Comparison of ENCODE assay signal across 9 cellular contexts in genomic region chr15:33278816-33279612, GRCh38. TPM values are rescaled to one million over a fixed set of nuclear protein-coding genes. Genes with fewer than 3 reads are reported as not detected.
A peak's percentile ranks its signal among the peaks of the same experiment; 100 is the strongest.
DNase-seq lines count a peak whose midpoint lies in the region; TF ChIP-seq lines count a peak whose summit lies in the region.
"Had no signal": no experiment of that assay in that cellular context is flagged by ENCODE, and none has a peak within 500 bp of the region (broad histone marks: within the 10 kb centered on the region; RNA-seq: fewer than 3 reads in every experiment).

No MANE protein-coding gene starts in this region.

- DNase-seq in HFF-Myc (ENCODE audit: extremely low read depth, low read depth), result peak; percentile 84
- DNase-seq in SK-MEL-5 (ENCODE audit: low read depth, low spot score), result peak; percentile 64
- DNase-seq in fibroblast of the conjunctiva (ENCODE audit: low read depth), result peak; percentile 49
- peak; percentile 22 to 30 for DNase-seq in thyroid gland
- no peak for DNase-seq in NCI-H146 treated with DMSO at 0.1 percent for 48 hours (lab: John Stamatoyannopoulos, UW; ENCODE audit: unreplicated experiment)
- DNase-seq in CD4-positive, alpha-beta memory T cell, result no peak
- DNase-seq in mucosa of gallbladder (ENCODE audit: low spot score), result no peak
- DNase-seq: NCI-H1436 had no signal

- 65 to 77% methylated on average over 3 to 4 of the region's 4 CpGs for WGBS in thyroid gland, 2 donors

- no peak overlapping the region for H3K27ac ChIP-seq in thyroid gland
- H3K27ac ChIP-seq in CD4-positive, alpha-beta memory T cell (ENCODE audit: low read depth, low read length), result no peak overlapping the region

- no peak overlapping the region for H3K27ac Mint-ChIP-seq in CD4-positive, alpha-beta memory T cell

- H3K4me3 ChIP-seq in HFF-Myc (replicated peaks; ENCODE audit: low read depth, low read length), result no peak overlapping the region
- H3K4me3 ChIP-seq in thyroid gland (replicated peaks in 1 of 3), result no peak overlapping the region
- no peak overlapping the region for H3K4me3 ChIP-seq in CD4-positive, alpha-beta memory T cell (ENCODE audit: low read length in 2 of 2)

- H3K36me3 Mint-ChIP-seq in CD4-positive, alpha-beta memory T cell, result no peaks in the 10 kb centered on the region

- no peak for TF ChIP-seq POLR2A in thyroid gland (IDR thresholded peaks at IDR 0.05)

- CTCF ChIA-PET in CD4-positive, alpha-beta memory T cell (lab: Charles Lee; ENCODE audit: partially characterized antibody), result no interaction called here

- H3K4me1 Mint-ChIP-seq in CD4-positive, alpha-beta memory T cell, result peaks cover 0 to 4% (median 1%) of the 10 kb centered on the region in 4 donors

- POLR2A ChIA-PET in CD4-positive, alpha-beta memory T cell (lab: Charles Lee; ENCODE audit: partially characterized antibody), result no interaction called here

- H3K4me3 Mint-ChIP-seq in CD4-positive, alpha-beta memory T cell, result no peak overlapping the region

- no peaks in the 10 kb centered on the region for H3K9me3 ChIP-seq in thyroid gland
- H3K9me3 ChIP-seq in CD4-positive, alpha-beta memory T cell (ENCODE audit: control insufficient read depth in 1 of 2, low read length in 2 of 2), result no peaks in the 10 kb centered on the region

- H3K9me3 Mint-ChIP-seq in CD4-positive, alpha-beta memory T cell, result peaks cover 0 to 13% (median 8%) of the 10 kb centered on the region in 8 donors

- H3K27me3 ChIP-seq in thyroid gland, result no peaks in the 10 kb centered on the region
- no peaks in the 10 kb centered on the region for H3K27me3 ChIP-seq in CD4-positive, alpha-beta memory T cell (ENCODE audit: insufficient read depth, low read length)

- intact Hi-C loops in thyroid gland (cut with DNase I), result no loop called here
- intact Hi-C loops in CD4-positive, alpha-beta memory T cell (cut with micrococcal nuclease), result no loop called here

- TF ChIP-seq CTCF in HFF-Myc (IDR thresholded peaks at IDR 0.05; ENCODE audit: low read depth, low read length, missing control alignments), result peak; percentile 15
- TF ChIP-seq CTCF in thyroid gland (IDR thresholded peaks at IDR 0.05), result no peak

- peaks cover 11 to 21% of the 10 kb centered on the region in 2 donors for H3K4me1 ChIP-seq in thyroid gland
- H3K4me1 ChIP-seq in CD4-positive, alpha-beta memory T cell (ENCODE audit: insufficient read depth, low read length), result no peaks in the 10 kb centered on the region

- in situ Hi-C loops in SK-MEL-5 (cut with HindIII; ENCODE audit: low pct_unique_long_range_greater_than_20kb, low sequenced_read_pairs), result no loop called here

- H3K27me3 Mint-ChIP-seq in CD4-positive, alpha-beta memory T cell, result peaks cover 4% of the 10 kb centered on the region in 2 donors

- no peaks in the 10 kb centered on the region for H3K36me3 ChIP-seq in thyroid gland
- no peaks in the 10 kb centered on the region for H3K36me3 ChIP-seq in CD4-positive, alpha-beta memory T cell (ENCODE audit: insufficient read depth, low read length)

RNA-seq across cellular contexts. Expression of gene RYR3, which starts 31.8 kb away (rescaled TPM):
- 0.08 and 0.16 TPM in 2 replicates for total RNA-seq in SK-MEL-5 (2014; rRNA removed; shearing (Covaris generic))
- 0.07 and 0.35 TPM in 2 replicates for polyA plus RNA-seq in SK-MEL-5 (2015; cell fraction: cytosol; rRNA removed)
- 0.16 and 0.65 TPM in 2 replicates for polyA plus RNA-seq in SK-MEL-5 (2015; cell fraction: nucleus; rRNA removed)
- total RNA-seq in thyroid gland, result 1 to 10 TPM in 1 of 4 donors, under 1 TPM in 3; 0.27 to 4.2 (median 0.34) TPM
- not detected for total RNA-seq in CD4-positive, alpha-beta memory T cell
- polyA plus RNA-seq in CD4-positive, alpha-beta memory T cell, result under 1 TPM in 1 of 2 donors, not detected in 1; 0.11 TPM
- 2.0 TPM for total RNA-seq in mucosa of gallbladder
- total RNA-seq: left lobe of liver had no signal

Comparison
In these comparisons a context has a peak if more than half of its experiments do, and no peak if none do; other contexts are left out.
1. DNase-seq: peak in HFF-Myc (single experiment), SK-MEL-5 (single experiment), fibroblast of the conjunctiva (single experiment) and thyroid gland (2 of 2); none in NCI-H146 treated with DMSO at 0.1 percent for 48 hours (single experiment), CD4-positive, alpha-beta memory T cell (0 of 5) and mucosa of gallbladder (single experiment).